Comparison of ENCODE assay signal across 9 cellular contexts in genomic region chr11:12175694-12176241, GRCh38.
DNase-seq lines count a peak whose midpoint lies in the region; TF ChIP-seq lines count a peak whose summit lies in the region.
"Had no signal": no experiment of that assay in that cellular context is flagged by ENCODE, and none has a peak within 500 bp of the region (broad histone marks: within the 10 kb centered on the region; RNA-seq: fewer than 3 reads in every experiment).

No MANE protein-coding gene starts in this region.

- H3K36me3 ChIP-seq in suprapubic skin, result no peaks in the 10 kb centered on the region

- no peaks in the 10 kb centered on the region for H3K9me3 ChIP-seq in suprapubic skin

- TF ChIP-seq CTCF in suprapubic skin (IDR thresholded peaks at IDR 0.05), result no peak

- peaks cover 19% of the 10 kb centered on the region for H3K4me1 ChIP-seq in suprapubic skin

- H3K27me3 ChIP-seq in suprapubic skin, result no peaks in the 10 kb centered on the region

- 52% methylated on average over 4 of the region's 4 CpGs for WGBS in suprapubic skin

- DNase-seq in AG08396 (ENCODE audit: low spot score), result peak; percentile 70
- peak; percentile 75 for DNase-seq in H4 (ENCODE audit: low spot score)
- DNase-seq in activated T-cell treated with anti-CD3 and anti-CD28 coated beads, Interleukin-2, amount 50 U/mL, for 48 hours, result peak; percentile 73 to 74
- peak; percentile 94 for DNase-seq in glomerular visceral epithelial cell (ENCODE audit: extremely low spot score)
- no peak for DNase-seq in central memory CD4-positive, alpha-beta T cell
- DNase-seq in DMS114 treated with DMSO at 0.1 percent for 48 hours (lab: John Stamatoyannopoulos, UW; ENCODE audit: unreplicated experiment), result no peak
- DNase-seq in GM19240 (ENCODE audit: insufficient read length, low spot score), result no peak
- no peak for DNase-seq in suprapubic skin (ENCODE audit: low spot score in 2 of 2)
- DNase-seq: kidney had no signal

- TF ChIP-seq POLR2A in suprapubic skin (IDR thresholded peaks at IDR 0.05), result no peak

- TF ChIP-seq EP300 in suprapubic skin (IDR thresholded peaks at IDR 0.05), result no peak

- no peak overlapping the region for H3K27ac ChIP-seq in suprapubic skin

- H3K4me3 ChIP-seq in suprapubic skin, result no peak overlapping the region

Comparison
In these comparisons a context has a peak if more than half of its experiments do, and no peak if none do; other contexts are left out.
1. DNase-seq: peak in AG08396 (single experiment), H4 (single experiment), activated T-cell treated with anti-CD3 and anti-CD28 coated beads, Interleukin-2, amount 50 U/mL, for 48 hours (2 of 2) and glomerular visceral epithelial cell (single experiment); none in central memory CD4-positive, alpha-beta T cell (single experiment), DMS114 treated with DMSO at 0.1 percent for 48 hours (single experiment), GM19240 (single experiment) and suprapubic skin (0 of 2).